Comparison of ENCODE assay signal across 1 cellular context in the genomic region with DNA sequence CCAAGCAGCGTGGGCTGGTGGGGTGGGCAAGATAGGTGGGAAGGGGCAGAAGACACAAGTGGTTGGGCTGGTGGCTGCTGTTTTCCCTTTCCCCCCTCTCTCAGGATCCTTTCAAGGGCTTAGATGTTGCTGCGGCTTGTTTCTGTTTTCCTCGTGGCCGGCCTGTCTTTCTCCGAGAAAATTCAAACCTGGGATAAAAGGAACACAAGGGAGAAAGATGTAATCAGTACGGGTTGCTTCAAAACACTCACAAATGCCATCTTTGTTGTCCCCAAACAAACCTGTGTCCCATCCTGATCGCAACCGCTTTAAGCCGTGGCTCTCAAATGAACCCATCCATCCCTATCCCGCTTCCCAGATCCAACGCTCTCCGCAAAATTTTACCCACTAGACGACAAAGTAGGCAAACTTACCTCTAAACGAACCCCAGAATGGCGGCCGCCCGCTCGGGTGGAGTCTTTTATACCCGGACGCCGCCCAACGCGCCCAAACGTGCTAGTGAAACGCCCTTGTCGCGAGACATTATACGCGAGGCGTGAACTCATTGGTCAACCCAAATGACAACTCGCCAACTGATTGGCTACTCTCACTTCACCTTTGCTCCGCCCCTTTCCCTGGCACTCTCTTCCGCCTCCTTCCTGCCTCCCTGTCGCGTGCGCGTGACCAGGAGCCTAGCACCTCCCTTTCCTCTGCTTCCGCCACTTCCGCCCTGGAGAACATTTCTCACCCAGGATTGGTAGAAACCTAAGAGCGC.
A peak's percentile ranks its signal among the peaks of the same experiment; 100 is the strongest.
TF ChIP-seq lines count a peak whose summit lies in the region.

A gene (minus strand): TSS at position 433 of the 754 bp plus-strand sequence. CDS start 7,299 bp downstream, outside the sequence.

TF ChIP-seq in HepG2, 621 proteins besides CTCF, POLR2A, EP300 and RAD21 (continued from another document and continues in another):
- TF ChIP-seq, protein P1, sequence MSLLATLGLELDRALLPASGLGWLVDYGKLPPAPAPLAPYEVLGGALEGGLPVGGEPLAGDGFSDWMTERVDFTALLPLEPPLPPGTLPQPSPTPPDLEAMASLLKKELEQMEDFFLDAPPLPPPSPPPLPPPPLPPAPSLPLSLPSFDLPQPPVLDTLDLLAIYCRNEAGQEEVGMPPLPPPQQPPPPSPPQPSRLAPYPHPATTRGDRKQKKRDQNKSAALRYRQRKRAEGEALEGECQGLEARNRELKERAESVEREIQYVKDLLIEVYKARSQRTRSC (CRISPR knock-in tag; IDR thresholded peaks at IDR 0.05; ENCODE audit: low read depth): no peak
- TF ChIP-seq RFXAP (CRISPR knock-in tag; IDR thresholded peaks at IDR 0.05; ENCODE audit: borderline replicate concordance): no peak
- peak; percentile 78; the same call in 1 of the 2 replicates for TF ChIP-seq POGZ (CRISPR knock-in tag; IDR thresholded peaks at IDR 0.05)
- TF ChIP-seq ZNF567 (CRISPR knock-in tag; IDR thresholded peaks at IDR 0.05; ENCODE audit: borderline replicate concordance): no peak
- no peak for TF ChIP-seq TCF7L2 (IDR thresholded peaks at IDR 0.05; ENCODE audit: low read depth, low read length)
- no peak for TF ChIP-seq ZFP36 (IDR thresholded peaks at IDR 0.05; ENCODE audit: borderline replicate concordance, low read depth, low read length, partially characterized antibody)
- TF ChIP-seq, protein P2, sequence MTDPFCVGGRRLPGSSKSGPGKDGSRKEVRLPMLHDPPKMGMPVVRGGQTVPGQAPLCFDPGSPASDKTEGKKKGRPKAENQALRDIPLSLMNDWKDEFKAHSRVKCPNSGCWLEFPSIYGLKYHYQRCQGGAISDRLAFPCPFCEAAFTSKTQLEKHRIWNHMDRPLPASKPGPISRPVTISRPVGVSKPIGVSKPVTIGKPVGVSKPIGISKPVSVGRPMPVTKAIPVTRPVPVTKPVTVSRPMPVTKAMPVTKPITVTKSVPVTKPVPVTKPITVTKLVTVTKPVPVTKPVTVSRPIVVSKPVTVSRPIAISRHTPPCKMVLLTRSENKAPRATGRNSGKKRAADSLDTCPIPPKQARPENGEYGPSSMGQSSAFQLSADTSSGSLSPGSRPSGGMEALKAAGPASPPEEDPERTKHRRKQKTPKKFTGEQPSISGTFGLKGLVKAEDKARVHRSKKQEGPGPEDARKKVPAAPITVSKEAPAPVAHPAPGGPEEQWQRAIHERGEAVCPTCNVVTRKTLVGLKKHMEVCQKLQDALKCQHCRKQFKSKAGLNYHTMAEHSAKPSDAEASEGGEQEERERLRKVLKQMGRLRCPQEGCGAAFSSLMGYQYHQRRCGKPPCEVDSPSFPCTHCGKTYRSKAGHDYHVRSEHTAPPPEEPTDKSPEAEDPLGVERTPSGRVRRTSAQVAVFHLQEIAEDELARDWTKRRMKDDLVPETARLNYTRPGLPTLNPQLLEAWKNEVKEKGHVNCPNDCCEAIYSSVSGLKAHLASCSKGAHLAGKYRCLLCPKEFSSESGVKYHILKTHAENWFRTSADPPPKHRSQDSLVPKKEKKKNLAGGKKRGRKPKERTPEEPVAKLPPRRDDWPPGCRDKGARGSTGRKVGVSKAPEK (CRISPR knock-in tag; IDR thresholded peaks at IDR 0.05; ENCODE audit: borderline replicate concordance): no peak
- no peak for TF ChIP-seq CBX1 (IDR thresholded peaks at IDR 0.05; ENCODE audit: low read depth)
- no peak for TF ChIP-seq KDM5A (IDR thresholded peaks at IDR 0.05; ENCODE audit: borderline replicate concordance, low read length)
- TF ChIP-seq, protein P3, sequence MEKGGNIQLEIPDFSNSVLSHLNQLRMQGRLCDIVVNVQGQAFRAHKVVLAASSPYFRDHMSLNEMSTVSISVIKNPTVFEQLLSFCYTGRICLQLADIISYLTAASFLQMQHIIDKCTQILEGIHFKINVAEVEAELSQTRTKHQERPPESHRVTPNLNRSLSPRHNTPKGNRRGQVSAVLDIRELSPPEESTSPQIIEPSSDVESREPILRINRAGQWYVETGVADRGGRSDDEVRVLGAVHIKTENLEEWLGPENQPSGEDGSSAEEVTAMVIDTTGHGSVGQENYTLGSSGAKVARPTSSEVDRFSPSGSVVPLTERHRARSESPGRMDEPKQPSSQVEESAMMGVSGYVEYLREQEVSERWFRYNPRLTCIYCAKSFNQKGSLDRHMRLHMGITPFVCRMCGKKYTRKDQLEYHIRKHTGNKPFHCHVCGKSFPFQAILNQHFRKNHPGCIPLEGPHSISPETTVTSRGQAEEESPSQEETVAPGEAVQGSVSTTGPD (CRISPR knock-in tag; IDR thresholded peaks at IDR 0.05): no peak
- peak; percentile 68; the same call in 1 of the 2 replicates for TF ChIP-seq ZNF747 (CRISPR knock-in tag; IDR thresholded peaks at IDR 0.05; ENCODE audit: borderline replicate concordance)
- TF ChIP-seq KMT2B (CRISPR knock-in tag; IDR thresholded peaks at IDR 0.05): 0 out of 2 replicates have a peak, but pooled peaks have one; percentile 28
- no peak for TF ChIP-seq CEBPB (IDR thresholded peaks at IDR 0.05; ENCODE audit: borderline replicate concordance, low read depth, low read length)
- TF ChIP-seq, protein P4, sequence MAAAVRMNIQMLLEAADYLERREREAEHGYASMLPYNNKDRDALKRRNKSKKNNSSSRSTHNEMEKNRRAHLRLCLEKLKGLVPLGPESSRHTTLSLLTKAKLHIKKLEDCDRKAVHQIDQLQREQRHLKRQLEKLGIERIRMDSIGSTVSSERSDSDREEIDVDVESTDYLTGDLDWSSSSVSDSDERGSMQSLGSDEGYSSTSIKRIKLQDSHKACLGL (CRISPR knock-in tag; IDR thresholded peaks at IDR 0.05): no peak
- TF ChIP-seq CEBPG (CRISPR knock-in tag; IDR thresholded peaks at IDR 0.05): peak; percentile 41; the same call in 1 of the 2 replicates
- TF ChIP-seq KLF12 (CRISPR knock-in tag; IDR thresholded peaks at IDR 0.05; ENCODE audit: borderline replicate concordance): peak; percentile 82; the same call in 1 of the 2 replicates
- 0 out of 2 replicates have a peak, but pooled peaks have one; percentile 21 for TF ChIP-seq ZNF547 (CRISPR knock-in tag; IDR thresholded peaks at IDR 0.05)
- peak; percentile 91; the same call in 1 of the 2 replicates for TF ChIP-seq SPEN (CRISPR knock-in tag; IDR thresholded peaks at IDR 0.05; ENCODE audit: low read depth)
- TF ChIP-seq, protein P5, sequence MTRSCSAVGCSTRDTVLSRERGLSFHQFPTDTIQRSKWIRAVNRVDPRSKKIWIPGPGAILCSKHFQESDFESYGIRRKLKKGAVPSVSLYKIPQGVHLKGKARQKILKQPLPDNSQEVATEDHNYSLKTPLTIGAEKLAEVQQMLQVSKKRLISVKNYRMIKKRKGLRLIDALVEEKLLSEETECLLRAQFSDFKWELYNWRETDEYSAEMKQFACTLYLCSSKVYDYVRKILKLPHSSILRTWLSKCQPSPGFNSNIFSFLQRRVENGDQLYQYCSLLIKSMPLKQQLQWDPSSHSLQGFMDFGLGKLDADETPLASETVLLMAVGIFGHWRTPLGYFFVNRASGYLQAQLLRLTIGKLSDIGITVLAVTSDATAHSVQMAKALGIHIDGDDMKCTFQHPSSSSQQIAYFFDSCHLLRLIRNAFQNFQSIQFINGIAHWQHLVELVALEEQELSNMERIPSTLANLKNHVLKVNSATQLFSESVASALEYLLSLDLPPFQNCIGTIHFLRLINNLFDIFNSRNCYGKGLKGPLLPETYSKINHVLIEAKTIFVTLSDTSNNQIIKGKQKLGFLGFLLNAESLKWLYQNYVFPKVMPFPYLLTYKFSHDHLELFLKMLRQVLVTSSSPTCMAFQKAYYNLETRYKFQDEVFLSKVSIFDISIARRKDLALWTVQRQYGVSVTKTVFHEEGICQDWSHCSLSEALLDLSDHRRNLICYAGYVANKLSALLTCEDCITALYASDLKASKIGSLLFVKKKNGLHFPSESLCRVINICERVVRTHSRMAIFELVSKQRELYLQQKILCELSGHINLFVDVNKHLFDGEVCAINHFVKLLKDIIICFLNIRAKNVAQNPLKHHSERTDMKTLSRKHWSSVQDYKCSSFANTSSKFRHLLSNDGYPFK (CRISPR knock-in tag; IDR thresholded peaks at IDR 0.05; ENCODE audit: borderline replicate concordance): peak; percentile 100
- TF ChIP-seq CCAR2 (optimal IDR thresholded peaks at IDR 0.05; ENCODE audit: low read depth, low read length): no peak
- TF ChIP-seq KDM3A (CRISPR knock-in tag; IDR thresholded peaks at IDR 0.05; ENCODE audit: low read depth): no peak
- TF ChIP-seq ZNF572 (CRISPR knock-in tag; IDR thresholded peaks at IDR 0.05): no peak
- 0 out of 2 replicates have a peak, but pooled peaks have one; percentile 40 for TF ChIP-seq HCFC1 (IDR thresholded peaks at IDR 0.05; ENCODE audit: low read depth, low read length)
- TF ChIP-seq, protein P6, sequence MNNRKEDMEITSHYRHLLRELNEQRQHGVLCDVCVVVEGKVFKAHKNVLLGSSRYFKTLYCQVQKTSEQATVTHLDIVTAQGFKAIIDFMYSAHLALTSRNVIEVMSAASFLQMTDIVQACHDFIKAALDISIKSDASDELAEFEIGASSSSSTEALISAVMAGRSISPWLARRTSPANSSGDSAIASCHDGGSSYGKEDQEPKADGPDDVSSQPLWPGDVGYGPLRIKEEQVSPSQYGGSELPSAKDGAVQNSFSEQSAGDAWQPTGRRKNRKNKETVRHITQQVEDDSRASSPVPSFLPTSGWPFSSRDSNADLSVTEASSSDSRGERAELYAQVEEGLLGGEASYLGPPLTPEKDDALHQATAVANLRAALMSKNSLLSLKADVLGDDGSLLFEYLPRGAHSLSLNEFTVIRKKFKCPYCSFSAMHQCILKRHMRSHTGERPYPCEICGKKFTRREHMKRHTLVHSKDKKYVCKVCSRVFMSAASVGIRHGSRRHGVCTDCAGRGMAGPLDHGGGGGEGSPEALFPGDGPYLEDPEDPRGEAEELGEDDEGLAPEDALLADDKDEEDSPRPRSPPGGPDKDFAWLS (CRISPR knock-in tag; IDR thresholded peaks at IDR 0.05; ENCODE audit: borderline replicate concordance): no peak
- no peak; the same call in none of the 2 replicates for TF ChIP-seq SALL2 (CRISPR knock-in tag; IDR thresholded peaks at IDR 0.05)
- TF ChIP-seq NCOA1 (CRISPR knock-in tag; IDR thresholded peaks at IDR 0.05): no peak; the same call in 1 of the 2 replicates
- TF ChIP-seq MEIS1 (CRISPR knock-in tag; IDR thresholded peaks at IDR 0.05; ENCODE audit: borderline replicate concordance): peak; percentile 64
- TF ChIP-seq, protein P7, sequence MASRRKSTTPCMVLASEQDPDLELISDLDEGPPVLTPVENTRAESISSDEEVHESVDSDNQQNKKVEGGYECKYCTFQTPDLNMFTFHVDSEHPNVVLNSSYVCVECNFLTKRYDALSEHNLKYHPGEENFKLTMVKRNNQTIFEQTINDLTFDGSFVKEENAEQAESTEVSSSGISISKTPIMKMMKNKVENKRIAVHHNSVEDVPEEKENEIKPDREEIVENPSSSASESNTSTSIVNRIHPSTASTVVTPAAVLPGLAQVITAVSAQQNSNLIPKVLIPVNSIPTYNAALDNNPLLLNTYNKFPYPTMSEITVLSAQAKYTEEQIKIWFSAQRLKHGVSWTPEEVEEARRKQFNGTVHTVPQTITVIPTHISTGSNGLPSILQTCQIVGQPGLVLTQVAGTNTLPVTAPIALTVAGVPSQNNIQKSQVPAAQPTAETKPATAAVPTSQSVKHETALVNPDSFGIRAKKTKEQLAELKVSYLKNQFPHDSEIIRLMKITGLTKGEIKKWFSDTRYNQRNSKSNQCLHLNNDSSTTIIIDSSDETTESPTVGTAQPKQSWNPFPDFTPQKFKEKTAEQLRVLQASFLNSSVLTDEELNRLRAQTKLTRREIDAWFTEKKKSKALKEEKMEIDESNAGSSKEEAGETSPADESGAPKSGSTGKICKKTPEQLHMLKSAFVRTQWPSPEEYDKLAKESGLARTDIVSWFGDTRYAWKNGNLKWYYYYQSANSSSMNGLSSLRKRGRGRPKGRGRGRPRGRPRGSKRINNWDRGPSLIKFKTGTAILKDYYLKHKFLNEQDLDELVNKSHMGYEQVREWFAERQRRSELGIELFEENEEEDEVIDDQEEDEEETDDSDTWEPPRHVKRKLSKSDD (CRISPR knock-in tag; IDR thresholded peaks at IDR 0.05; ENCODE audit: low read depth): peak; percentile 80; the same call in 1 of the 2 replicates
- no peak for TF ChIP-seq ZZZ3 (CRISPR knock-in tag; IDR thresholded peaks at IDR 0.05; ENCODE audit: borderline replicate concordance)
- TF ChIP-seq SRF (IDR thresholded peaks at IDR 0.05; ENCODE audit: low read depth, low read length): 0 out of 2 replicates have a peak, but pooled peaks have one; percentile 11
- peak; percentile 53; the same call in 1 of the 2 replicates for TF ChIP-seq U2AF2 (IDR thresholded peaks at IDR 0.05; ENCODE audit: low read depth, low read length)
- TF ChIP-seq, protein P8, sequence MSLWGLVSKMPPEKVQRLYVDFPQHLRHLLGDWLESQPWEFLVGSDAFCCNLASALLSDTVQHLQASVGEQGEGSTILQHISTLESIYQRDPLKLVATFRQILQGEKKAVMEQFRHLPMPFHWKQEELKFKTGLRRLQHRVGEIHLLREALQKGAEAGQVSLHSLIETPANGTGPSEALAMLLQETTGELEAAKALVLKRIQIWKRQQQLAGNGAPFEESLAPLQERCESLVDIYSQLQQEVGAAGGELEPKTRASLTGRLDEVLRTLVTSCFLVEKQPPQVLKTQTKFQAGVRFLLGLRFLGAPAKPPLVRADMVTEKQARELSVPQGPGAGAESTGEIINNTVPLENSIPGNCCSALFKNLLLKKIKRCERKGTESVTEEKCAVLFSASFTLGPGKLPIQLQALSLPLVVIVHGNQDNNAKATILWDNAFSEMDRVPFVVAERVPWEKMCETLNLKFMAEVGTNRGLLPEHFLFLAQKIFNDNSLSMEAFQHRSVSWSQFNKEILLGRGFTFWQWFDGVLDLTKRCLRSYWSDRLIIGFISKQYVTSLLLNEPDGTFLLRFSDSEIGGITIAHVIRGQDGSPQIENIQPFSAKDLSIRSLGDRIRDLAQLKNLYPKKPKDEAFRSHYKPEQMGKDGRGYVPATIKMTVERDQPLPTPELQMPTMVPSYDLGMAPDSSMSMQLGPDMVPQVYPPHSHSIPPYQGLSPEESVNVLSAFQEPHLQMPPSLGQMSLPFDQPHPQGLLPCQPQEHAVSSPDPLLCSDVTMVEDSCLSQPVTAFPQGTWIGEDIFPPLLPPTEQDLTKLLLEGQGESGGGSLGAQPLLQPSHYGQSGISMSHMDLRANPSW (CRISPR knock-in tag; IDR thresholded peaks at IDR 0.05; ENCODE audit: borderline replicate concordance): no peak; the same call in 1 of the 2 replicates
- peak; percentile 43; the same call in 1 of the 2 replicates for TF ChIP-seq RXRB (CRISPR knock-in tag; IDR thresholded peaks at IDR 0.05; ENCODE audit: borderline replicate concordance)
- peak; percentile 81; the same call in 1 of the 2 replicates for TF ChIP-seq TOPORS (CRISPR knock-in tag; IDR thresholded peaks at IDR 0.05)
- TF ChIP-seq RNF2 (conservative IDR thresholded peaks at IDR 0.05; ENCODE audit: low read depth): no peak
- peak; percentile 73; the same call in 1 of the 2 replicates for TF ChIP-seq HDAC6 (IDR thresholded peaks at IDR 0.05; ENCODE audit: low read depth, low read length)
- TF ChIP-seq, protein P9, sequence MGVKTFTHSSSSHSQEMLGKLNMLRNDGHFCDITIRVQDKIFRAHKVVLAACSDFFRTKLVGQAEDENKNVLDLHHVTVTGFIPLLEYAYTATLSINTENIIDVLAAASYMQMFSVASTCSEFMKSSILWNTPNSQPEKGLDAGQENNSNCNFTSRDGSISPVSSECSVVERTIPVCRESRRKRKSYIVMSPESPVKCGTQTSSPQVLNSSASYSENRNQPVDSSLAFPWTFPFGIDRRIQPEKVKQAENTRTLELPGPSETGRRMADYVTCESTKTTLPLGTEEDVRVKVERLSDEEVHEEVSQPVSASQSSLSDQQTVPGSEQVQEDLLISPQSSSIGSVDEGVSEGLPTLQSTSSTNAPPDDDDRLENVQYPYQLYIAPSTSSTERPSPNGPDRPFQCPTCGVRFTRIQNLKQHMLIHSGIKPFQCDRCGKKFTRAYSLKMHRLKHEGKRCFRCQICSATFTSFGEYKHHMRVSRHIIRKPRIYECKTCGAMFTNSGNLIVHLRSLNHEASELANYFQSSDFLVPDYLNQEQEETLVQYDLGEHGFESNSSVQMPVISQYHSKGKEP (CRISPR knock-in tag; IDR thresholded peaks at IDR 0.05): no peak
- no peak for TF ChIP-seq ZNF468 (CRISPR knock-in tag; IDR thresholded peaks at IDR 0.05)
- TF ChIP-seq ZNF530 (CRISPR knock-in tag; IDR thresholded peaks at IDR 0.05; ENCODE audit: low read depth): peak; percentile 72; the same call in 1 of the 2 replicates
- TF ChIP-seq CENPX (CRISPR knock-in tag; IDR thresholded peaks at IDR 0.05): no peak
